ENCODE assay signal across 9 cellular contexts in genomic region chr4:183906736-183907651, GRCh38. TPM values are rescaled to one million over a fixed set of nuclear protein-coding genes. Genes with fewer than 3 reads are reported as not detected.
DNase-seq lines count a peak whose midpoint lies in the region; ATAC-seq and TF ChIP-seq lines count a peak whose summit lies in the region.
"Had no signal": no experiment of that assay in that cellular context is flagged by ENCODE, and none has a peak within 500 bp of the region (broad histone marks: within the 10 kb centered on the region; RNA-seq: fewer than 3 reads in every experiment).

No MANE protein-coding gene starts in this region.

- H3K27me3 ChIP-seq in HL-60 (ENCODE audit: insufficient read depth, poor library complexity, severe bottlenecking) (peaks cover 25% of the 10 kb centered on the region), sigmoid colon (no peaks in the 10 kb centered on the region)

- in situ Hi-C loops in astrocyte of the spinal cord (cut with HindIII; ENCODE audit: low sequenced_read_pairs): no loop called here

- no peaks in the 10 kb centered on the region for H3K9me3 Mint-ChIP-seq in effector memory CD8-positive, alpha-beta T cell
- H3K9me3 Mint-ChIP-seq in activated CD8-positive, alpha-beta T cell treated with anti-CD3 and anti-CD28 coated beads for 36 hours: no peaks in the 10 kb centered on the region

- TF ChIP-seq CTCF in HL-60 (IDR thresholded peaks at IDR 0.05; ENCODE audit: insufficient read depth, low read length): no peak
- TF ChIP-seq CTCF in astrocyte of the spinal cord (IDR thresholded peaks at IDR 0.05; ENCODE audit: low read depth, low read length): no peak
- no peak for TF ChIP-seq CTCF in sigmoid colon (IDR thresholded peaks at IDR 0.05)
- no peak for TF ChIP-seq CTCF in activated CD8-positive, alpha-beta T cell treated with anti-CD3 and anti-CD28 coated beads for 36 hours (IDR thresholded peaks at IDR 0.05)

- CTCF ChIA-PET in activated CD8-positive, alpha-beta T cell treated with anti-CD3 and anti-CD28 coated beads for 36 hours (lab: Charles Lee): no interaction called here

- DNase-seq in HL-60 (ENCODE audit: low read depth in 1 of 2, low spot score in 1 of 2) (no peak), astrocyte of the spinal cord (ENCODE audit: low read depth, low spot score) (peak; percentile 8), iPS-NIHi11 (ENCODE audit: low spot score) (peak; percentile 60), sigmoid colon (peak; percentile 64)
- no peak for DNase-seq in effector memory CD8-positive, alpha-beta T cell
- DNase-seq in stimulated activated naive CD4-positive, alpha-beta T cell treated with Interleukin-2 at 50 U/mL for 16 hours (lab: John Stamatoyannopoulos, UW): no peak
- no peak for DNase-seq in activated CD8-positive, alpha-beta T cell treated with anti-CD3 and anti-CD28 coated beads for 36 hours
- DNase-seq: T-helper 1 cell had no signal

- H3K9me3 ChIP-seq in sigmoid colon: no peaks in the 10 kb centered on the region

- intact Hi-C loops in sigmoid colon (cut with DNase I): loop anchor here (5.0 kb wide), 1 partner anchor 80 kb away; no protein-coding TSS in a partner anchor
- intact Hi-C loops in activated CD8-positive, alpha-beta T cell treated with anti-CD3 and anti-CD28 coated beads for 36 hours (cut with micrococcal nuclease): no loop called here

- H3K27ac ChIP-seq in HL-60 (replicated peaks): no peak overlapping the region
- H3K27ac ChIP-seq in sigmoid colon: peak overlapping the region in 3 of 4 donors; percentile 18 to 78 (median 64)

- TF ChIP-seq POLR2A in sigmoid colon (IDR thresholded peaks at IDR 0.05): no peak

- POLR2A ChIA-PET in activated CD8-positive, alpha-beta T cell treated with anti-CD3 and anti-CD28 coated beads for 36 hours (lab: Charles Lee): no interaction called here

- no peak overlapping the region for H3K27ac Mint-ChIP-seq in effector memory CD8-positive, alpha-beta T cell
- no peak overlapping the region for H3K27ac Mint-ChIP-seq in activated CD8-positive, alpha-beta T cell treated with anti-CD3 and anti-CD28 coated beads for 36 hours

- peaks cover 0 to 2% of the 10 kb centered on the region in 2 donors for H3K4me1 Mint-ChIP-seq in effector memory CD8-positive, alpha-beta T cell (ENCODE audit: low read depth in 2 of 2)
- H3K4me1 Mint-ChIP-seq in activated CD8-positive, alpha-beta T cell treated with anti-CD3 and anti-CD28 coated beads for 36 hours (ENCODE audit: low read depth): peaks cover 2% of the 10 kb centered on the region

- H3K4me3 ChIP-seq in HL-60 (replicated peaks; ENCODE audit: insufficient read depth, low read length): peak overlapping the region; percentile 58
- peak overlapping the region; percentile 42 for H3K4me3 ChIP-seq in astrocyte of the spinal cord (ENCODE audit: low read depth, low read length)
- peak overlapping the region; percentile 48 to 75 (median 64) for H3K4me3 ChIP-seq in sigmoid colon

- no peak for ATAC-seq in effector memory CD8-positive, alpha-beta T cell (replicated peaks)
- no peak for ATAC-seq in HG03521 (IDR thresholded peaks at IDR 0.05; ENCODE audit: unreplicated experiment)
- no peak for ATAC-seq in activated CD8-positive, alpha-beta T cell treated with anti-CD3 and anti-CD28 coated beads for 36 hours

- no peak for TF ChIP-seq EP300 in sigmoid colon (IDR thresholded peaks at IDR 0.05)

- peaks cover 34 to 65% of the 10 kb centered on the region in 2 donors for H3K27me3 Mint-ChIP-seq in effector memory CD8-positive, alpha-beta T cell
- peaks cover 56% of the 10 kb centered on the region for H3K27me3 Mint-ChIP-seq in activated CD8-positive, alpha-beta T cell treated with anti-CD3 and anti-CD28 coated beads for 36 hours

- H3K36me3 ChIP-seq in sigmoid colon: no peaks in the 10 kb centered on the region

- peaks cover 0 to 28% (median 20%) of the 10 kb centered on the region in 4 donors for H3K4me1 ChIP-seq in sigmoid colon

- peak overlapping the region in 1 of 2 donors; percentile 18 for H3K4me3 Mint-ChIP-seq in effector memory CD8-positive, alpha-beta T cell
- no peak overlapping the region for H3K4me3 Mint-ChIP-seq in activated CD8-positive, alpha-beta T cell treated with anti-CD3 and anti-CD28 coated beads for 36 hours

- no peaks in the 10 kb centered on the region for H3K36me3 Mint-ChIP-seq in effector memory CD8-positive, alpha-beta T cell (ENCODE audit: insufficient read depth)
- no peaks in the 10 kb centered on the region for H3K36me3 Mint-ChIP-seq in activated CD8-positive, alpha-beta T cell treated with anti-CD3 and anti-CD28 coated beads for 36 hours (ENCODE audit: low read depth)

- 10 to 19% methylated on average over 54 of the region's 54 CpGs for WGBS in sigmoid colon, 2 donors

RNA-seq across cellular contexts. Expression of gene STOX2, which starts 1.9 kb away (rescaled TPM):
- 1 to 10 TPM; 2.2 to 9.6 (median 5.7) TPM for total RNA-seq in sigmoid colon
- under 1 TPM; under 0.01 to 0.89 (median 0.23) TPM for polyA plus RNA-seq in sigmoid colon
- total RNA-seq in activated CD8-positive, alpha-beta T cell treated with anti-CD3 and anti-CD28 coated beads for 36 hours: not detected

Comparison
In these comparisons a context has a peak if more than half of its experiments do, and no peak if none do; other contexts are left out.
1. DNase-seq: peak in astrocyte of the spinal cord (single experiment), iPS-NIHi11 (single experiment) and sigmoid colon (single experiment); none in HL-60 (0 of 2), effector memory CD8-positive, alpha-beta T cell (0 of 3), stimulated activated naive CD4-positive, alpha-beta T cell treated with Interleukin-2 at 50 U/mL for 16 hours (single experiment) and activated CD8-positive, alpha-beta T cell treated with anti-CD3 and anti-CD28 coated beads for 36 hours (single experiment).
2. Peak in every context shown above with its lines, with median percentiles within 50 percentile points of each other: H3K4me3 ChIP-seq.